ENCODE assay signal across 8 cellular contexts in the genomic region with DNA sequence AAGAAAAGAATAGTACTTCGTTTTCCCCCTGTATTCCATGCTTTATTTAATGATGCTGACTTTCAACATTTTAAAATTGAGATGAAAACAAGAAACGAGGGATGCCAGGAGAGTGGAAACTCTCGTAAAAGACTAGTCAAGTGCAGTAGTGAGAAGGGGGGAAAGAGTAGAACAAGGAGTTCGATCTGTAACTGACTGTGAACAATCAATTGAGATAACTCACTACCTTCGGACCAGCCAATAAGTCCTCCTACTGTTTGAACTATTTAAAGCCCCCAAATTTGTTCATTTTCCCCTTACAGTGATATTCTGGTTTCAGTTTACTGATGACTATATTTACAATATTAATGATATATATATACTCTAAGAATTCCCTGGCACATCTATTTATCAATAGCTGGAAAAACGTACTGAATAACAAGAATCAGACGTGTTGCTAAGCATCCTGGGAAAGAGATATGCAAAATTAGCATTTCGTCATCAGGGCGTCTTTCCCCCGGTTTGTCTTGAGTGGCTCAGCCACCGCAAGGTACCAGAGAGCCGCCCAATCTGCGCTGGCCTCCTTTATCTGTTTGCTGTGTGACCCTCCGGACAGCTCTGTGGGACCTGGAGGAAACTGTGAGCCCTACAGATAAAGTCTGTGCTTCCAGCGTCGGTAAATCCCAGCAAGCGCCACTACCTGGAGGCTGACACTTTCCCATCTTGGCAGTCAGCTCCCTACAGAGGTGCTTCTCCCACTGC. TPM values are rescaled to one million over a fixed set of nuclear protein-coding genes. Genes with fewer than 3 reads are reported as not detected.
DNase-seq lines count a peak whose midpoint lies in the region; ATAC-seq and TF ChIP-seq lines count a peak whose summit lies in the region.

No MANE protein-coding gene starts in this region.

- in situ Hi-C loops in IMR-90 (cut with MboI; ENCODE audit: low sequenced_read_pairs): no loop called here

- no peak for TF ChIP-seq RAD21 in IMR-90 (IDR thresholded peaks at IDR 0.05; ENCODE audit: low read length)

- no peak overlapping the region for H2BK15ac ChIP-seq in IMR-90 (ENCODE audit: low read depth, low read length)

- no peaks in the 10 kb centered on the region for H3K36me3 ChIP-seq in IMR-90 (ENCODE audit: control insufficient read depth, insufficient read depth, low read length)
- no peaks in the 10 kb centered on the region for H3K36me3 ChIP-seq in OCI-LY7 (ENCODE audit: insufficient read depth, low read length)
- H3K36me3 ChIP-seq in mucosa of stomach (ENCODE audit: control insufficient read depth, insufficient read depth, low read length): no peaks in the 10 kb centered on the region

- H4K91ac ChIP-seq in IMR-90 (ENCODE audit: insufficient read depth, low read depth, low read length): no peak overlapping the region

- H3K23ac ChIP-seq in IMR-90 (ENCODE audit: low read depth, low read length): 0 out of 2 replicates have a peak overlapping the region, but pooled peaks have one; percentile 9

- no peaks in the 10 kb centered on the region for H3K27me3 ChIP-seq in IMR-90 (ENCODE audit: control insufficient read depth, insufficient read depth, low read length)
- no peaks in the 10 kb centered on the region for H3K27me3 ChIP-seq in mucosa of stomach (ENCODE audit: control insufficient read depth, insufficient read depth, low read length)

- H2AFZ ChIP-seq in IMR-90 (replicated peaks; ENCODE audit: low read length, poor library complexity): peak overlapping the region; percentile 94
- H2AFZ ChIP-seq in OCI-LY7 (ENCODE audit: low read length): peak overlapping the region; percentile 99

- peaks cover 1% of the 10 kb centered on the region; the same call in 1 of the 2 replicates for H3K4me1 ChIP-seq in IMR-90 (ENCODE audit: control insufficient read depth, insufficient read depth, low read length)
- peaks cover 22% of the 10 kb centered on the region for H3K4me1 ChIP-seq in OCI-LY7 (ENCODE audit: insufficient read depth, low read length, poor library complexity, severe bottlenecking)
- peaks cover 14% of the 10 kb centered on the region for H3K4me1 ChIP-seq in mucosa of stomach (ENCODE audit: control insufficient read depth, insufficient read depth, low read length)

- H3K27ac ChIP-seq in IMR-90 (ENCODE audit: insufficient read depth, low read length) (peak overlapping the region; percentile 11), OCI-LY7 (ENCODE audit: low read depth, low read length, poor library complexity, severe bottlenecking) (peak overlapping the region; percentile 46)

- H3K18ac ChIP-seq in IMR-90 (ENCODE audit: low read depth, low read length): no peak overlapping the region

- peak overlapping the region; percentile 5 to 77; a peak in 2 of 4 replicates for H4K8ac ChIP-seq in IMR-90 (ENCODE audit: low read depth in 2 of 2, low read length in 2 of 2)

- dilution Hi-C loops in IMR-90 (cut with HindIII; ENCODE audit: low sequenced_read_pairs, unreplicated experiment): no loop called here

- TF ChIP-seq CTCF in IMR-90 (conservative IDR thresholded peaks at IDR 0.05; ENCODE audit: low read depth, low read length) (no peak), OCI-LY7 (conservative IDR thresholded peaks at IDR 0.05; ENCODE audit: low read length) (no peak)

- CTCF ChIA-PET in IMR-90 (lab: Yijun Ruan, JAX) (interaction anchor here (0.5 to 2.0 kb wide), 2 partner anchors 24 to 79 kb away, joined by 3 to 6 read pairs; no protein-coding TSS in a partner anchor), OCI-LY7 (lab: Charles Lee; ENCODE audit: unreplicated experiment) (interaction anchor here (1.4 kb wide), 1 partner anchor 20 kb away, joined by 7 read pairs; no protein-coding TSS in a partner anchor)

- WGBS in IMR-90 (ENCODE audit: extremely low coverage in 2 of 2, insufficient read length in 1 of 2), 2 experiments: 0% methylated on average over 4 of the region's 17 CpGs; no CpG with 5 or more reads in 1 of the 2 experiments

- POLR2A ChIA-PET in IMR-90 (lab: Charles Lee; ENCODE audit: unreplicated experiment) (no interaction called here), OCI-LY7 (lab: Charles Lee) (interaction anchor here (0.5 to 1.6 kb wide), 7 partner anchors 12 to 284 kb away, joined by 3 to 6 read pairs (median 3); partner anchors contain the start of genes PDIA4 and ZNF786)

- peak overlapping the region; percentile 55; the same call in 1 of the 2 replicates for H4K5ac ChIP-seq in IMR-90 (ENCODE audit: low read depth, low read length)

- BruUV-seq in IMR-90 (replicated peaks; lab: Mats Ljungman, UMichigan) (no TSS peak), OCI-LY7 (replicated peaks; lab: Mats Ljungman, UMichigan) (no TSS peak)

- peak overlapping the region; percentile 6 for H2AK9ac ChIP-seq in IMR-90 (replicated peaks; ENCODE audit: low read depth, low read length, poor library complexity)

- peak overlapping the region; percentile 11 for H3K14ac ChIP-seq in IMR-90 (replicated peaks; ENCODE audit: low read depth, low read length)

- H3K56ac ChIP-seq in IMR-90 (ENCODE audit: extremely low read depth, insufficient read depth, low read length): peak overlapping the region; percentile 31

- H3K9ac ChIP-seq in IMR-90 (ENCODE audit: low read depth, low read length) (peak overlapping the region; percentile 41), mucosa of stomach (ENCODE audit: low read length) (peak overlapping the region; percentile 87)

- peaks cover 5% of the 10 kb centered on the region; the same call in 1 of the 2 replicates for H3K9me1 ChIP-seq in IMR-90 (ENCODE audit: insufficient read depth, low read length)

- H3K79me2 ChIP-seq in OCI-LY7 (ENCODE audit: insufficient read depth, low read depth, low read length): no peaks in the 10 kb centered on the region

- peak overlapping the region; percentile 67 for H2BK5ac ChIP-seq in IMR-90 (ENCODE audit: low read depth, low read length, poor library complexity, severe bottlenecking)

- peak overlapping the region; percentile 46 for H3K4ac ChIP-seq in IMR-90 (ENCODE audit: low read depth, low read length)

- H2AK5ac ChIP-seq in IMR-90 (ENCODE audit: low read depth, low read length): no peak overlapping the region

- no peaks in the 10 kb centered on the region for H3K79me1 ChIP-seq in IMR-90 (ENCODE audit: low read depth in 1 of 2, low read length in 2 of 2)

- no peak overlapping the region for H2BK20ac ChIP-seq in IMR-90 (ENCODE audit: low read depth, low read length)

- H3K9me2 ChIP-seq in OCI-LY7 (ENCODE audit: insufficient read depth, low read length): no peaks in the 10 kb centered on the region

- H3K4me3 ChIP-seq in IMR-90 (ENCODE audit: insufficient read depth, low read depth, low read length) (peak overlapping the region; percentile 74), OCI-LY7 (ENCODE audit: low read depth, low read length, poor library complexity, severe bottlenecking) (peak overlapping the region; percentile 87), mucosa of stomach (ENCODE audit: low read length) (peak overlapping the region; percentile 90)

- intact Hi-C loops in IMR-90 (cut with micrococcal nuclease) (loop anchor here (1.0 to 5.0 kb wide), 2 partner anchors 41 to 80 kb away; partner anchors contain the start of gene PDIA4), OCI-LY7 (cut with micrococcal nuclease; ENCODE audit: unreplicated experiment) (loop anchor here (1.0 kb wide), 4 partner anchors 41 to 104 kb away; partner anchors contain the start of genes EZH2 and PDIA4)

- peak overlapping the region; percentile 9; the same call in 1 of the 2 replicates for H2BK120ac ChIP-seq in IMR-90 (ENCODE audit: low read depth, low read length)

- ATAC-seq in GM21529 (IDR thresholded peaks at IDR 0.05; ENCODE audit: unreplicated experiment) (peak; percentile 91), IMR-90 (ENCODE audit: low read depth) (peak; percentile 87)

- DNase-seq in DMS114 treated with DMSO at 0.1 percent for 48 hours (lab: John Stamatoyannopoulos, UW; ENCODE audit: unreplicated experiment): peak; percentile 84
- peak; percentile 91 for DNase-seq in IMR-90
- DNase-seq in OCI-LY7 (ENCODE audit: low spot score): peak; percentile 94
- DNase-seq in activated T-cell treated with anti-CD3 and anti-CD28 coated beads for 48 hours (ENCODE audit: low read depth): peak; percentile 69
- peak; percentile 93 to 94 for DNase-seq in erythroblast (lab: John Stamatoyannopoulos, UW)
- peak; percentile 51 to 58 for DNase-seq in stimulated activated CD8-positive, alpha-beta memory T cell treated with anti-CD3 and anti-CD28 coated beads, Interleukin-7, amount 100 ng/mL, for 1 hour (ENCODE audit: low read depth in 2 of 2)

- H3K4me2 ChIP-seq in IMR-90 (ENCODE audit: low read depth, low read length) (peak overlapping the region; percentile 84), OCI-LY7 (ENCODE audit: low read length) (peak overlapping the region; percentile 95)

- H4K20me1 ChIP-seq in IMR-90 (ENCODE audit: insufficient read depth, low read length) (peaks cover 2% of the 10 kb centered on the region; the same call in 1 of the 2 replicates), OCI-LY7 (ENCODE audit: insufficient read depth, low read length) (no peaks in the 10 kb centered on the region)

- H3K9me3 ChIP-seq in IMR-90 (ENCODE audit: control insufficient read depth, insufficient read depth, low read length) (no peaks in the 10 kb centered on the region), OCI-LY7 (ENCODE audit: low read length) (no peaks in the 10 kb centered on the region), mucosa of stomach (ENCODE audit: control insufficient read depth, low read length) (no peaks in the 10 kb centered on the region)

- no peak for TF ChIP-seq POLR2A in IMR-90 (IDR thresholded peaks at IDR 0.05; ENCODE audit: low read depth, low read length)
- TF ChIP-seq POLR2A in erythroblast (IDR thresholded peaks at IDR 0.05; ENCODE audit: low read length): no peak

TF ChIP-seq in IMR-90, 13 proteins besides CTCF, POLR2A, EP300 and RAD21:
- TF ChIP-seq FOS (IDR thresholded peaks at IDR 0.05; ENCODE audit: low read depth, low read length): peak; percentile 68; the same call in 1 of the 2 replicates
- peak; percentile 87 for TF ChIP-seq CEBPB (IDR thresholded peaks at IDR 0.05; ENCODE audit: low read depth, low read length)
- no peak for TF ChIP-seq MXI1 (IDR thresholded peaks at IDR 0.05; ENCODE audit: borderline replicate concordance, low read depth, low read length)

RNA-seq across cellular contexts. Expression of gene PDIA4, which starts 41.1 kb away (rescaled TPM):
- total RNA-seq in IMR-90 (2012; rRNA removed): 277 and 304 TPM in 2 replicates
- polyA plus RNA-seq in IMR-90 (2012; rRNA removed): 221 and 241 TPM in 2 replicates
- polyA plus RNA-seq in IMR-90 (2012; cell fraction: cytosol; rRNA removed): 143 and 192 TPM in 2 replicates
- 74.7 and 103 TPM in 2 replicates for polyA plus RNA-seq in IMR-90 (2012; cell fraction: nucleus; rRNA removed; ENCODE audit: low replicate concordance)
- total RNA-seq in OCI-LY7 (2014; rRNA removed; shearing (Covaris generic)): 130 TPM in 2 replicates
- total RNA-seq in OCI-LY7 (2022): 120 and 141 TPM in 2 replicates

Comparison
In these comparisons a context has a peak if more than half of its experiments do, and no peak if none do; other contexts are left out.
1. Peak in every context shown above with its lines: DNase-seq, ATAC-seq, H3K4me3 ChIP-seq and H3K27ac ChIP-seq.